8 cellular contexts compared by ENCODE assay signal in genomic region chr1:54275349-54275748, GRCh38.
A peak's percentile ranks its signal among the peaks of the same experiment; 100 is the strongest.
DNase-seq lines count a peak whose midpoint lies in the region; ATAC-seq, FAIRE-seq and TF ChIP-seq lines count a peak whose summit lies in the region.

No MANE protein-coding gene starts in this region.

- peaks cover 7% of the 10 kb centered on the region for H3K4me1 Mint-ChIP-seq in stimulated activated memory B cell treated with anti-CD40 and anti-IgM and Interleukin-4, amounts not matched to agents 10 μg/mL and 1 μg/mL and 100 μg/mL, for 72 hours

- in situ Hi-C loops in astrocyte of the spinal cord (cut with HindIII; ENCODE audit: low sequenced_read_pairs), result no loop called here

- H3K27ac Mint-ChIP-seq in stimulated activated memory B cell treated with anti-CD40 and anti-IgM and Interleukin-4, amounts not matched to agents 10 μg/mL and 1 μg/mL and 100 μg/mL, for 72 hours, result no peak overlapping the region

- H3K4me1 ChIP-seq in skeletal muscle tissue (ENCODE audit: control insufficient read depth in 3 of 3, insufficient read depth in 3 of 3, low read length in 3 of 3), result peaks cover 74 to 86% (median 85%) of the 10 kb centered on the region in 3 donors

- DNase-seq in H54 (ENCODE audit: insufficient read length, low spot score) (peak; percentile 42), astrocyte of the spinal cord (ENCODE audit: low read depth, low spot score) (peak; percentile 54), hypothalamus (lab: John Stamatoyannopoulos, UW) (peak in 27 of 51 donors; percentile 13 to 66 (median 35)), NCI-H1092 treated with DMSO at 0.1 percent for 48 hours (lab: John Stamatoyannopoulos, UW) (no peak), HuH-7.5 (ENCODE audit: low spot score) (no peak)
- no peak for DNase-seq in central memory CD4-positive, alpha-beta T cell

- no peak for ATAC-seq in stimulated activated memory B cell treated with anti-CD40 and anti-IgM and Interleukin-4, amounts not matched to agents 10 μg/mL and 1 μg/mL and 100 μg/mL, for 72 hours

- H3K4me3 ChIP-seq in astrocyte of the spinal cord (ENCODE audit: low read depth, low read length), result no peak overlapping the region
- H3K4me3 ChIP-seq in skeletal muscle tissue (ENCODE audit: low read length in 3 of 3), result peak overlapping the region in 2 of 3 donors; percentile 35 to 43

- FAIRE-seq in H54 (lab: Jason Lieb, UNC), result no peak

- peaks cover 6 to 7% (median 6%) of the 10 kb centered on the region in 3 donors for H3K36me3 ChIP-seq in skeletal muscle tissue (ENCODE audit: control insufficient read depth in 3 of 3, insufficient read depth in 3 of 3, low read length in 3 of 3)

- H3K9me3 Mint-ChIP-seq in stimulated activated memory B cell treated with anti-CD40 and anti-IgM and Interleukin-4, amounts not matched to agents 10 μg/mL and 1 μg/mL and 100 μg/mL, for 72 hours, result no peaks in the 10 kb centered on the region

- peak overlapping the region; percentile 93 for H3K27ac ChIP-seq in skeletal muscle tissue (ENCODE audit: low read depth, low read length)

- no peaks in the 10 kb centered on the region for H3K9me3 ChIP-seq in skeletal muscle tissue (ENCODE audit: control insufficient read depth in 3 of 3, low read length in 3 of 3)

- peak; percentile 54 for TF ChIP-seq CTCF in astrocyte of the spinal cord (IDR thresholded peaks at IDR 0.05; ENCODE audit: low read depth, low read length)

- H3K4me3 Mint-ChIP-seq in stimulated activated memory B cell treated with anti-CD40 and anti-IgM and Interleukin-4, amounts not matched to agents 10 μg/mL and 1 μg/mL and 100 μg/mL, for 72 hours, result no peak overlapping the region

- no peak for TF ChIP-seq POLR2A in H54 (IDR thresholded peaks at IDR 0.05; ENCODE audit: low read depth, low read length)

- no peaks in the 10 kb centered on the region for H3K27me3 ChIP-seq in skeletal muscle tissue (ENCODE audit: control insufficient read depth in 3 of 3, insufficient read depth in 3 of 3, low read length in 3 of 3)

- peak overlapping the region in 2 of 3 donors; percentile 65 to 82 for H3K9ac ChIP-seq in skeletal muscle tissue (ENCODE audit: low read depth in 1 of 3, low read length in 3 of 3)

- no peaks in the 10 kb centered on the region for H3K27me3 Mint-ChIP-seq in stimulated activated memory B cell treated with anti-CD40 and anti-IgM and Interleukin-4, amounts not matched to agents 10 μg/mL and 1 μg/mL and 100 μg/mL, for 72 hours

- peaks cover 10% of the 10 kb centered on the region for H3K36me3 Mint-ChIP-seq in stimulated activated memory B cell treated with anti-CD40 and anti-IgM and Interleukin-4, amounts not matched to agents 10 μg/mL and 1 μg/mL and 100 μg/mL, for 72 hours

Comparison
In these comparisons a context has a peak if more than half of its experiments do, and no peak if none do; other contexts are left out.
1. DNase-seq: peak in H54 (single experiment), astrocyte of the spinal cord (single experiment) and hypothalamus (27 of 51); none in NCI-H1092 treated with DMSO at 0.1 percent for 48 hours (single experiment), central memory CD4-positive, alpha-beta T cell (single experiment) and HuH-7.5 (single experiment).